Comparison of ENCODE assay signal across 8 cellular contexts in genomic region chr10:31929986-31930675, GRCh38. TPM values are rescaled to one million over a fixed set of nuclear protein-coding genes. Genes with fewer than 3 reads are reported as not detected.
DNase-seq lines count a peak whose midpoint lies in the region; ATAC-seq and TF ChIP-seq lines count a peak whose summit lies in the region.

No MANE protein-coding gene starts in this region.

- H3K27ac ChIP-seq in OCI-LY3 (ENCODE audit: low read length) (no peak overlapping the region), caudate nucleus (ENCODE audit: low read depth, low read length) (peak overlapping the region; percentile 83)

- peak overlapping the region; percentile 84 for H3K4me2 ChIP-seq in OCI-LY3 (ENCODE audit: low read length)

- no peak for TF ChIP-seq CTCF in OCI-LY3 (IDR thresholded peaks at IDR 0.05; ENCODE audit: low read depth, low read length)

- H3K4me1 ChIP-seq in OCI-LY3 (ENCODE audit: low read length) = peaks cover 17% of the 10 kb centered on the region
- H3K4me1 ChIP-seq in mononuclear cell (ENCODE audit: insufficient read depth, low read length) = peaks cover 29% of the 10 kb centered on the region

- H4K20me1 ChIP-seq in OCI-LY3 (ENCODE audit: insufficient read depth, low read length) = peaks cover 19% of the 10 kb centered on the region; the same call in 1 of the 2 replicates

- peak overlapping the region; percentile 56 for H2AFZ ChIP-seq in OCI-LY3 (ENCODE audit: low read depth, low read length)

- H3K79me2 ChIP-seq in OCI-LY3 (ENCODE audit: low read length) = peaks cover 11% of the 10 kb centered on the region

- H3K9me3 ChIP-seq in OCI-LY3 (ENCODE audit: insufficient read depth, low read length) = no peaks in the 10 kb centered on the region
- no peaks in the 10 kb centered on the region for H3K9me3 ChIP-seq in mononuclear cell (ENCODE audit: low read depth, low read length)

- H3K27me3 ChIP-seq in OCI-LY3 (ENCODE audit: low read depth, low read length) = no peaks in the 10 kb centered on the region
- no peaks in the 10 kb centered on the region for H3K27me3 ChIP-seq in mononuclear cell (ENCODE audit: insufficient read depth, low read length)

- H3K4me3 ChIP-seq in OCI-LY3 (ENCODE audit: low read length) (peak overlapping the region; percentile 84), mononuclear cell (ENCODE audit: low read length) (peak overlapping the region; percentile 87)

- no peaks in the 10 kb centered on the region for H3K36me3 ChIP-seq in OCI-LY3 (replicated peaks; ENCODE audit: low read depth, low read length)

- DNase-seq in ELR (ENCODE audit: low read depth) (peak; percentile 49), caudate nucleus (lab: John Stamatoyannopoulos, UW) (peak in 7 of 61 donors; percentile 2 to 46 (median 9))
- no peak for DNase-seq in stimulated activated CD4-positive, alpha-beta T cell treated with anti-CD3 and anti-CD28 coated beads, Interleukin-4, amount 100 ng/mL, for 1 hour

- peak; percentile 19 for ATAC-seq in GM21619 (IDR thresholded peaks at IDR 0.05; ENCODE audit: unreplicated experiment)
- ATAC-seq in GM19351 (IDR thresholded peaks at IDR 0.05; ENCODE audit: unreplicated experiment) = no peak
- no peak for ATAC-seq in HG02763 (IDR thresholded peaks at IDR 0.05; ENCODE audit: unreplicated experiment)

- H3K9ac ChIP-seq in OCI-LY3 (ENCODE audit: low read length) = peak overlapping the region; percentile 71

RNA-seq across cellular contexts. Expression of gene ARHGAP12, which starts 1.5 kb away (rescaled TPM):
- total RNA-seq in mononuclear cell = 36.8 TPM
